18 cellular contexts compared by ENCODE assay signal in the genomic region with DNA sequence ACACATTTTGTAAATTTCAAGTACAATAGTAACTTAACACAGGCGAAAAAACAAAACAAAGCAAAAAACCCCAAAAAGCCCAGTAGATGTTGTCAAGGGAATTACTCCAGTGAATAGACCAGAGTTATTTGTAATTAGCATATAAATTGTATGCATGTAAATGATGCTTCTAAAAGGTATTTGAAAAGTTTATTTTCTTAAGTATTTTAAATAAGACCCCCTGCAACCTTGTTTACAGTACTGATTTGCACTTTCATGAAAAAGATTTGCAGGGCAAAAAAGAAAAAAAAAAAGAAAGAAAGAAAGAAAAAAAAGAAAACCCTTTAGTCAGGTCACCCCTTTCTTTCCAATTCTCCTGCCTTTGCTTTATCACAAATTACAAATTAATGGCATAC.
DNase-seq lines count a peak whose midpoint lies in the region; ATAC-seq and TF ChIP-seq lines count a peak whose summit lies in the region.
"Had no signal": no experiment of that assay in that cellular context is flagged by ENCODE, and none has a peak within 500 bp of the region (broad histone marks: within the 10 kb centered on the region; RNA-seq: fewer than 3 reads in every experiment).

No MANE protein-coding gene starts in this region.

- H2AFZ ChIP-seq in GM23338 (no peak overlapping the region), neural progenitor cell (replicated peaks) (no peak overlapping the region)

- 0% methylated on average over 1 of the region's 1 CpG; no CpG with 5 or more reads in 1 of the 2 experiments for whole genome bisulfite sequencing in endodermal cell (ENCODE audit: insufficient coverage in 1 of 2, insufficient read length in 1 of 2), 2 experiments

- H3K27me3 Mint-ChIP-seq in GM23338 (ENCODE audit: insufficient read depth, low read depth, poor library complexity) (peaks cover 71% of the 10 kb centered on the region), endodermal cell (ENCODE audit: insufficient read depth) (peaks cover 78% of the 10 kb centered on the region), neural progenitor cell (ENCODE audit: insufficient read depth, low read depth) (peaks cover 35% of the 10 kb centered on the region), Calu3 (ENCODE audit: unreplicated experiment) (no peaks in the 10 kb centered on the region)

- H3K27ac ChIP-seq in GM23338 (ENCODE audit: low read depth), result peak overlapping the region; percentile 3
- H3K27ac ChIP-seq in HUES6 (ENCODE audit: low read depth, low read length), result no peak overlapping the region
- no peak overlapping the region for H3K27ac ChIP-seq in endodermal cell (ENCODE audit: low read depth, low read length)
- H3K27ac ChIP-seq in neural progenitor cell, result no peak overlapping the region
- H3K27ac ChIP-seq: 22Rv1, A549, C4-2B, KMS-11 had no signal

- H3K9me3 Mint-ChIP-seq in GM23338 (no peaks in the 10 kb centered on the region), endodermal cell (no peaks in the 10 kb centered on the region), neural progenitor cell (peaks cover 3% of the 10 kb centered on the region), Calu3 (ENCODE audit: low read depth, unreplicated experiment) (peaks cover 4% of the 10 kb centered on the region)
- H3K9me3 Mint-ChIP-seq: CD4-positive, alpha-beta T cell had no signal

- TF ChIP-seq CTCF in GM23338 (conservative IDR thresholded peaks at IDR 0.05; ENCODE audit: low read depth in 2 of 2) (no peak), endodermal cell (conservative IDR thresholded peaks at IDR 0.05) (no peak), neural progenitor cell (IDR thresholded peaks at IDR 0.05) (no peak), Calu3 (IDR thresholded peaks at IDR 0.05; ENCODE audit: unreplicated experiment) (no peak)

- no peaks in the 10 kb centered on the region for H3K9me2 ChIP-seq in GM23338 (ENCODE audit: insufficient read depth)

- no peak overlapping the region for H3K4me3 ChIP-seq in GM23338
- 0 out of 2 replicates have a peak overlapping the region, but pooled peaks have one; percentile 31 for H3K4me3 ChIP-seq in HUES6 (ENCODE audit: low read depth, low read length)
- no peak overlapping the region for H3K4me3 ChIP-seq in endodermal cell (ENCODE audit: low read length)
- no peak overlapping the region for H3K4me3 ChIP-seq in neural progenitor cell
- H3K4me3 ChIP-seq: A549 had no signal

- no peaks in the 10 kb centered on the region for H3K79me2 ChIP-seq in GM23338 (replicated peaks; ENCODE audit: insufficient read depth)
- H3K79me2 ChIP-seq in neural progenitor cell (ENCODE audit: low read depth), result no peaks in the 10 kb centered on the region

- no peaks in the 10 kb centered on the region for H3K9me3 ChIP-seq in HUES6 (ENCODE audit: control insufficient read depth, insufficient read depth, low read depth, low read length)
- H3K9me3 ChIP-seq in endodermal cell (ENCODE audit: control insufficient read depth, low read length), result no peaks in the 10 kb centered on the region
- no peaks in the 10 kb centered on the region for H3K9me3 ChIP-seq in neural progenitor cell (ENCODE audit: low read depth)
- H3K9me3 ChIP-seq: A549, Caco-2 had no signal

- peaks cover 72% of the 10 kb centered on the region for H3K27me3 ChIP-seq in GM23338 (ENCODE audit: insufficient read depth)
- H3K27me3 ChIP-seq in HUES6 (ENCODE audit: control insufficient read depth, insufficient read depth, low read length), result peaks cover 43% of the 10 kb centered on the region
- no peaks in the 10 kb centered on the region for H3K27me3 ChIP-seq in endodermal cell (ENCODE audit: control insufficient read depth, insufficient read depth, low read length, poor library complexity, severe bottlenecking)
- peaks cover 44% of the 10 kb centered on the region for H3K27me3 ChIP-seq in neural progenitor cell

- H3K4me3 Mint-ChIP-seq in GM23338, result peak overlapping the region; percentile 61; the same call in 2 of the 3 replicates
- peak overlapping the region; percentile 42 for H3K4me3 Mint-ChIP-seq in endodermal cell
- no peak overlapping the region for H3K4me3 Mint-ChIP-seq in neural progenitor cell
- H3K4me3 Mint-ChIP-seq in Calu3 (ENCODE audit: low read depth, unreplicated experiment), result no peak overlapping the region
- H3K4me3 Mint-ChIP-seq: CD4-positive, alpha-beta T cell; HFFc6 had no signal

- H4K20me1 ChIP-seq in GM23338 (replicated peaks; ENCODE audit: insufficient read depth) (no peaks in the 10 kb centered on the region), neural progenitor cell (ENCODE audit: low read depth) (peaks cover 51% of the 10 kb centered on the region)

- DNase-seq in GM23338 (ENCODE audit: low spot score) (no peak), endodermal cell (no peak), neural progenitor cell (ENCODE audit: low spot score) (no peak), Calu3 (no peak), islet precursor cell (no peak)
- DNase-seq: AML-193; Caco-2; CD4-positive, alpha-beta T cell; DMS79 treated with DMSO at 0.1 percent for 48 hours; GF-D8; HFFc6 had no signal

- intact Hi-C loops in Calu3 (cut with micrococcal nuclease; ENCODE audit: unreplicated experiment), result no loop called here

- CTCF ChIA-PET in Calu3 (lab: Charles Lee), result no interaction called here

- H3K4me1 Mint-ChIP-seq in GM23338, result peaks cover 62% of the 10 kb centered on the region
- peaks cover 83% of the 10 kb centered on the region for H3K4me1 Mint-ChIP-seq in endodermal cell
- H3K4me1 Mint-ChIP-seq in neural progenitor cell, result peaks cover 67% of the 10 kb centered on the region
- H3K4me1 Mint-ChIP-seq in Calu3 (ENCODE audit: low read depth, unreplicated experiment), result no peaks in the 10 kb centered on the region

- no peaks in the 10 kb centered on the region for H3K36me3 ChIP-seq in GM23338 (ENCODE audit: insufficient read depth)
- H3K36me3 ChIP-seq in HUES6 (ENCODE audit: control insufficient read depth, insufficient read depth, low read length), result no peaks in the 10 kb centered on the region
- no peaks in the 10 kb centered on the region for H3K36me3 ChIP-seq in endodermal cell (ENCODE audit: control insufficient read depth, insufficient read depth, low read length)
- no peaks in the 10 kb centered on the region for H3K36me3 ChIP-seq in neural progenitor cell

- peak; percentile 19; the same call in 2 of the 3 replicates for ATAC-seq in GM23338
- no peak for ATAC-seq in GM18517 (IDR thresholded peaks at IDR 0.05; ENCODE audit: unreplicated experiment)
- ATAC-seq: A549, HCT116 had no signal

- H3K36me3 Mint-ChIP-seq in GM23338 (ENCODE audit: low read depth) (no peaks in the 10 kb centered on the region), endodermal cell (ENCODE audit: low read depth) (no peaks in the 10 kb centered on the region), neural progenitor cell (no peaks in the 10 kb centered on the region), Calu3 (ENCODE audit: insufficient read depth, unreplicated experiment) (no peaks in the 10 kb centered on the region)

- H3F3A ChIP-seq in GM23338 (replicated peaks; ENCODE audit: low read depth), result peaks cover 4% of the 10 kb centered on the region; the same call in 1 of the 2 replicates
- H3F3A ChIP-seq in neural progenitor cell (ENCODE audit: low read depth), result peaks cover 69% of the 10 kb centered on the region

- H3K27ac Mint-ChIP-seq in GM23338 (no peak overlapping the region), endodermal cell (peak overlapping the region; percentile 92), neural progenitor cell (no peak overlapping the region), Calu3 (ENCODE audit: unreplicated experiment) (no peak overlapping the region)
- H3K27ac Mint-ChIP-seq: CD4-positive, alpha-beta T cell; HFFc6 had no signal

- H3K9ac ChIP-seq in HUES6 (ENCODE audit: low read length) (no peak overlapping the region), endodermal cell (ENCODE audit: extremely low read depth, low read length, poor library complexity, severe bottlenecking) (no peak overlapping the region), neural progenitor cell (no peak overlapping the region)
- H3K9ac ChIP-seq: KMS-11 had no signal

- peak overlapping the region; percentile 81 for H3K4me2 ChIP-seq in GM23338
- peak overlapping the region; percentile 75 for H3K4me2 ChIP-seq in neural progenitor cell
- H3K4me2 ChIP-seq: A549, KMS-11 had no signal

- BruUV-seq in Calu3 (replicated peaks; lab: Mats Ljungman, UMichigan), result no TSS peak

- H3K4me1 ChIP-seq in GM23338 (ENCODE audit: insufficient read depth) (peaks cover 63% of the 10 kb centered on the region), HUES6 (ENCODE audit: control insufficient read depth, insufficient read depth, low read length) (peaks cover 63% of the 10 kb centered on the region), endodermal cell (ENCODE audit: control insufficient read depth, insufficient read depth, low read length) (peaks cover 39% of the 10 kb centered on the region), neural progenitor cell (peaks cover 63% of the 10 kb centered on the region)
- H3K4me1 ChIP-seq: A549, Caco-2 had no signal

TF ChIP-seq in GM23338, 12 proteins besides CTCF, POLR2A, EP300 and RAD21 (continues in another document):
- TF ChIP-seq CREB1 (CRISPR knock-in tag; IDR thresholded peaks at IDR 0.05; ENCODE audit: low read depth), result no peak
- TF ChIP-seq, protein P1, sequence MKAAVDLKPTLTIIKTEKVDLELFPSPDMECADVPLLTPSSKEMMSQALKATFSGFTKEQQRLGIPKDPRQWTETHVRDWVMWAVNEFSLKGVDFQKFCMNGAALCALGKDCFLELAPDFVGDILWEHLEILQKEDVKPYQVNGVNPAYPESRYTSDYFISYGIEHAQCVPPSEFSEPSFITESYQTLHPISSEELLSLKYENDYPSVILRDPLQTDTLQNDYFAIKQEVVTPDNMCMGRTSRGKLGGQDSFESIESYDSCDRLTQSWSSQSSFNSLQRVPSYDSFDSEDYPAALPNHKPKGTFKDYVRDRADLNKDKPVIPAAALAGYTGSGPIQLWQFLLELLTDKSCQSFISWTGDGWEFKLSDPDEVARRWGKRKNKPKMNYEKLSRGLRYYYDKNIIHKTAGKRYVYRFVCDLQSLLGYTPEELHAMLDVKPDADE (IDR thresholded peaks at IDR 0.05), result no peak
- TF ChIP-seq ZNF114 (CRISPR knock-in tag; IDR thresholded peaks at IDR 0.05), result no peak
- TF ChIP-seq ZNF331 (CRISPR knock-in tag; IDR thresholded peaks at IDR 0.05; ENCODE audit: low read depth), result no peak
- no peak for TF ChIP-seq POLR2AphosphoS5 (IDR thresholded peaks at IDR 0.05; ENCODE audit: low read depth)
- peak; percentile 71; the same call in 1 of the 2 replicates for TF ChIP-seq NANOG (IDR thresholded peaks at IDR 0.05; ENCODE audit: borderline replicate concordance)

Comparison
In these comparisons a context has a peak if more than half of its experiments do, and no peak if none do; other contexts are left out.
1. H3K4me3 Mint-ChIP-seq: peak in GM23338 (single experiment) and endodermal cell (single experiment); none in neural progenitor cell (single experiment) and Calu3 (single experiment).